In the genomic region with DNA sequence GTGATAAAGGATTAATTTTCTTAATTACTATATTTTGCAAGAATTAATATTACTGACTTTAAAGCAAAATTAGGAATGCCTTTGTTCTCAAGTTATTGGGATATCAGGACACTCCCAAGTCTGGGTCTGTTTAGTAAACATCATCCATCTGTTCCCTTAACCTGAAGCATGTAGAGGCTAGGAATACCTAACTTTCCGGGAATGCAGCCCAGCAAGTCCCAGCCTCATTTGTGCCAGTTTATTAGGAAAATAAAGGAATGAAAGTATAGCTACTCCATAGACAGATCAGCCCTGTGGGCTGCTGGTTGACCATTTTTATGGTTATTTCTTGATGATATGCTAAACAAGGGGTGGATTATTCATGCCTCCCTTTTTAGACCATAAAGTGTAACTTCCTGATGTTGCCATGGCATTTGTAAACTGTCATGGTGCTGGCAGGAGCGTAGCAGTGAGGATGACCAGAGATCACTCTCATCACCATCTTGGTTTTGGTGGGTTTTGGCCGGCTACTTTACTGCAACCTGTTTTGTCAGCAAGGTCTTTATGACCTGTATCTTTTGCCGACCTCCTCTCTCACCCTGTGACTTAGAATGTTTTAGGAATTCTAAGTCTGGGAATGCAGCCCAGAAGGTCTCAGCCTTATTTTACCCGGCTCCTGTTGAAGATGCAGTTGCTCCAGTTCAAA, we compare ENCODE assay signal across 14 cellular contexts.
DNase-seq lines count a peak whose midpoint lies in the region; ATAC-seq and TF ChIP-seq lines count a peak whose summit lies in the region.
"Had no signal": no experiment of that assay in that cellular context is flagged by ENCODE, and none has a peak within 500 bp of the region (broad histone marks: within the 10 kb centered on the region; RNA-seq: fewer than 3 reads in every experiment).

No MANE protein-coding gene starts in this region.

- WGBS in body of pancreas, 2 donors: 66 to 69% methylated on average over 5 of the region's 5 CpGs

- no peak overlapping the region; the same call in 1 of the 2 replicates for H3K4me3 Mint-ChIP-seq in HFFc6

- ATAC-seq in body of pancreas: peak; percentile 50
- ATAC-seq in GM19455 (IDR thresholded peaks at IDR 0.05; ENCODE audit: unreplicated experiment): no peak
- ATAC-seq: Panc1, SK-N-SH treated with all-trans-retinoic acid at 6 μM for 48 hours had no signal

- H3K9me3 ChIP-seq in AG04450 (ENCODE audit: control insufficient read depth, insufficient read depth, low read length): peaks cover 3% of the 10 kb centered on the region; the same call in 1 of the 2 replicates
- no peaks in the 10 kb centered on the region for H3K9me3 ChIP-seq in body of pancreas

- intact Hi-C loops in body of pancreas (cut with DNase I): no loop called here

- H3K36me3 Mint-ChIP-seq in HFFc6 (ENCODE audit: low read depth): peaks cover 16% of the 10 kb centered on the region; the same call in 1 of the 2 replicates

- H3K27ac ChIP-seq in AG04450 (ENCODE audit: low read depth, low read length): peak overlapping the region; percentile 76
- H3K27ac ChIP-seq in body of pancreas: no peak overlapping the region
- H3K27ac ChIP-seq: C4-2B had no signal

- POLR2A ChIA-PET in AG04450 (lab: Yijun Ruan, JAX): interaction anchor here (1.1 kb wide), 1 partner anchor 11 kb away, joined by 5 read pairs; no protein-coding TSS in a partner anchor

- H3K27me3 ChIP-seq in AG04450 (ENCODE audit: control insufficient read depth, insufficient read depth, low read length) (no peaks in the 10 kb centered on the region), body of pancreas (no peaks in the 10 kb centered on the region), H7 (ENCODE audit: control insufficient read depth, insufficient read depth, low read length) (no peaks in the 10 kb centered on the region)

- H3K4me1 ChIP-seq in body of pancreas: no peaks in the 10 kb centered on the region

- no peaks in the 10 kb centered on the region for H3K9me3 Mint-ChIP-seq in HFFc6

- DNase-seq in AG04450 (ENCODE audit: low read depth, low spot score) (no peak), HFFc6 (no peak), body of pancreas (peak in 2 of 4 donors; percentile 18 to 31), islet precursor cell (peak; percentile 82), H7 (no peak), DMS79 (lab: John Stamatoyannopoulos, UW) (no peak), NCI-H1436 treated with DMSO at 0.1 percent for 48 hours (lab: John Stamatoyannopoulos, UW) (no peak)
- DNase-seq: 8988T, NCI-H774, Right ventricle myocardium superior had no signal

- no peak overlapping the region for H3K4me3 ChIP-seq in AG04450 (ENCODE audit: low read depth, low read length)
- no peak overlapping the region for H3K4me3 ChIP-seq in body of pancreas
- no peak overlapping the region for H3K4me3 ChIP-seq in H7 (ENCODE audit: insufficient read depth, low read depth, low read length)

- peaks cover 45% of the 10 kb centered on the region for H3K4me1 Mint-ChIP-seq in HFFc6 (ENCODE audit: low read depth)

- H3K27me3 Mint-ChIP-seq in HFFc6 (ENCODE audit: insufficient read depth): no peaks in the 10 kb centered on the region

- TF ChIP-seq CTCF in AG04450 (IDR thresholded peaks at IDR 0.05; ENCODE audit: low read depth, low read length) (no peak), HFFc6 (IDR thresholded peaks at IDR 0.05) (no peak), body of pancreas (IDR thresholded peaks at IDR 0.05) (no peak)

- H3K36me3 ChIP-seq in body of pancreas (replicated peaks in 1 of 2; ENCODE audit: insufficient read depth in 1 of 2, low read depth in 2 of 2) (no peaks in the 10 kb centered on the region), H7 (replicated peaks; ENCODE audit: control insufficient read depth, insufficient read depth, low read length) (no peaks in the 10 kb centered on the region)

- TF ChIP-seq POLR2A in body of pancreas (IDR thresholded peaks at IDR 0.05): no peak

- peak overlapping the region; percentile 66 for H3K27ac Mint-ChIP-seq in HFFc6

- CTCF ChIA-PET in AG04450 (lab: Charles Lee): no interaction called here
